26 cellular contexts compared by ENCODE assay signal in genomic region chr1:158728510-158729225, GRCh38. TPM values are rescaled to one million over a fixed set of nuclear protein-coding genes. Genes with fewer than 3 reads are reported as not detected.
"Had no signal": no experiment of that assay in that cellular context is flagged by ENCODE, and none has a peak within 500 bp of the region (broad histone marks: within the 10 kb centered on the region; RNA-seq: fewer than 3 reads in every experiment).

No MANE protein-coding gene starts in this region.

- H3K4me3 Mint-ChIP-seq: IgD-negative memory B cell had no signal

- H3K4me1 ChIP-seq: SJCRH30 had no signal

- H3K27me3 ChIP-seq: SJCRH30 had no signal

- H3K36me3 Mint-ChIP-seq: IgD-negative memory B cell had no signal

- DNase-seq: KBM-7; MV-4-11; NCI-H1048; NCI-H1105; NCI-H1417; NCI-H1436 treated with DMSO at 0.1 percent for 48 hours; NCI-H1694; NCI-H187 treated with DMSO at 0.1 percent for 48 hours; NCI-H2029 treated with DMSO at 0.1 percent for 48 hours; NCI-H2171 treated with DMSO at 0.1 percent for 48 hours; NCI-H524; NCI-H526 treated with DMSO at 0.1 percent for 48 hours; NCI-H748 treated with DMSO at 0.1 percent for 48 hours; NK-92 treated with Interleukin-12 subunit alpha and Interleukin-12 subunit beta, amount 100 ng/mL, for 24 hours; PC-3; SHP77; SJCRH30 had no signal

- H3K36me3 ChIP-seq: SJCRH30 had no signal

- H3K4me3 ChIP-seq: SJCRH30 had no signal

- H3K9me3 Mint-ChIP-seq: IgD-negative memory B cell had no signal

- ATAC-seq: Panc1, PC-3, SK-N-SH treated with all-trans-retinoic acid at 6 μM for 48 hours had no signal

- H3K27ac ChIP-seq: HL-60, RWPE1, SJCRH30 had no signal

- H3K27ac Mint-ChIP-seq: IgD-negative memory B cell had no signal

- H3K9me3 ChIP-seq: SJCRH30 had no signal

- H3K4me1 Mint-ChIP-seq: IgD-negative memory B cell had no signal

RNA-seq across cellular contexts. Expression of gene OR6K3, which starts 8.1 kb away (rescaled TPM):
- total RNA-seq: LHCN-M2, MCF 10A, NCI-H460, OCI-LY7, PC-3, SJCRH30 had no signal

RNA-seq across cellular contexts. Expression of gene OR6K6, which starts 25.9 kb away (rescaled TPM):
- total RNA-seq: LHCN-M2, MCF 10A, NCI-H460, OCI-LY7, PC-3, SJCRH30 had no signal

RNA-seq across cellular contexts. Expression of gene OR6K2, which starts 28.2 kb away (rescaled TPM):
- total RNA-seq: LHCN-M2, MCF 10A, NCI-H460, OCI-LY7, PC-3, SJCRH30 had no signal

RNA-seq across cellular contexts. Expression of gene SPTA1, which starts 42.2 kb away (rescaled TPM):
- total RNA-seq: LHCN-M2, MCF 10A, PC-3, SJCRH30 had no signal

RNA-seq across cellular contexts. Expression of gene OR6N1, which starts 43.3 kb away (rescaled TPM):
- total RNA-seq: LHCN-M2, MCF 10A, NCI-H460, OCI-LY7, PC-3, SJCRH30 had no signal
